Comparison of ENCODE assay signal across 1 cellular context in the genomic region with DNA sequence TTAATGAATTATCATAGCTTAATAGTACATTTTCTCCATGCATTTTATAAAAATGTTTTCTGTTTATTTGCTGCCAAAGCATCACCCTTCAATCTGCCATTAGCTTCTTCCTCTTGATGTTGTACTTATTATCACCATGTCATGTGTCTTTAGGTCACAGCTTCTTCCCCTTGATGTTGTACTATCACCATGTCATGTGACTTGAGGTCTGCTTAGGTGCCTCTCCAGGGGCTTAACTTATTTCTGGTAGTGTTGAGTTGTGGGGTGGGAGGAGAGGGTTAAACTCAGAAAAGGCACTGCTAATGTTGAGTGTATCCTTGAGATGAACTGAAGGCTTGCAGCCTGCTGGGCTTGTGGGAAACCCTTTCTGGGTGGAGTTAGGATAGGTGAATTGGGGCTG.
TF ChIP-seq lines count a peak whose summit lies in the region.

No MANE protein-coding gene starts in this region.

TF ChIP-seq in GM12878, 131 proteins besides CTCF, POLR2A, EP300 and RAD21 (continued from another document):
- TF ChIP-seq, protein P1, sequence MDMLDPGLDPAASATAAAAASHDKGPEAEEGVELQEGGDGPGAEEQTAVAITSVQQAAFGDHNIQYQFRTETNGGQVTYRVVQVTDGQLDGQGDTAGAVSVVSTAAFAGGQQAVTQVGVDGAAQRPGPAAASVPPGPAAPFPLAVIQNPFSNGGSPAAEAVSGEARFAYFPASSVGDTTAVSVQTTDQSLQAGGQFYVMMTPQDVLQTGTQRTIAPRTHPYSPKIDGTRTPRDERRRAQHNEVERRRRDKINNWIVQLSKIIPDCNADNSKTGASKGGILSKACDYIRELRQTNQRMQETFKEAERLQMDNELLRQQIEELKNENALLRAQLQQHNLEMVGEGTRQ (IDR thresholded peaks at IDR 0.05; ENCODE audit: borderline replicate concordance, low read depth, low read length) = peak; percentile 28; the same call in 1 of the 2 replicates
- 0 out of 2 replicates have a peak, but pooled peaks have one; percentile 39 for TF ChIP-seq BACH1 (IDR thresholded peaks at IDR 0.05; ENCODE audit: borderline replicate concordance)
- TF ChIP-seq HCFC1 (IDR thresholded peaks at IDR 0.05; ENCODE audit: low read length) = no peak
- no peak for TF ChIP-seq ZNF622 (IDR thresholded peaks at IDR 0.05)
